In the genomic region with DNA sequence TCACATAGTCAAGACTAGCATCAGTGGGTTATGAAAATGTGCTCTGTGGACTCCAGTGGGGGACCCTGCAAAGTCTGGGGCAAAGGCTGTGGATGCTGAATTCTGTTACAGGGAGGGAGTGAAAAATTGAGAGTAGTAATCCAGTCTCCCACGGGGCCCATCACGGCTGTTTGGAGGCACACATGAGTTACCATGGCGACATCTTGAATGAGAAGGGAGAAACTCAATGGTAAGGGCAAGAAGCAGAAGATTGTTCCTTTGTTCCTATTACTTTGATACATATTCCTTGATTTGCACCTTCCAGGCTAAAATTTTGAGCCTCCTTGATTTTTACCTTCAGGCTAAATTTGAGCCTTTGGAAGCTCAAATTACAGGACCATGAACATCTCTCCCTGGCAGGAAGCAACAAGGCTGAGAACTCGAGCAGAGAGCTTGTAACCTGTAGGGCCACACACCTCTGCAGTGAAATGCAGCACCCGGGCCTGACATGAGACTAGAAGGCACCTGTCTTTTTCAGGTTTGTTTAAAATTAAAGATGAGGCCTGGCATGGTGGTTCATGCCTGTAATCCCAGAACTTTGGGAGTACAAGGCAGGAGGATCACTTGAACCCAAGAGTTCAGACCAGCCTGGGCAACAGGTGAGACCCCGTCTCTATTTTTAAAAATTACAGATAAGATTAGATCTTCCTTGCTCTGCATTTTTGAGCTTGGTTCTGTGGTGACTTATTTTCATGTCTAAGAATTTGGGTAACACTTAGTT, we compare ENCODE assay signal across 1 cellular context.
TF ChIP-seq lines count a peak whose summit lies in the region.

No MANE protein-coding gene starts in this region.

TF ChIP-seq in H1, 55 proteins besides CTCF, POLR2A, EP300 and RAD21 (continued from another document):
- TF ChIP-seq CTBP2 (IDR thresholded peaks at IDR 0.05; ENCODE audit: borderline replicate concordance, insufficient read depth, insufficient read length, low read length): no peak
- TF ChIP-seq, protein P1, sequence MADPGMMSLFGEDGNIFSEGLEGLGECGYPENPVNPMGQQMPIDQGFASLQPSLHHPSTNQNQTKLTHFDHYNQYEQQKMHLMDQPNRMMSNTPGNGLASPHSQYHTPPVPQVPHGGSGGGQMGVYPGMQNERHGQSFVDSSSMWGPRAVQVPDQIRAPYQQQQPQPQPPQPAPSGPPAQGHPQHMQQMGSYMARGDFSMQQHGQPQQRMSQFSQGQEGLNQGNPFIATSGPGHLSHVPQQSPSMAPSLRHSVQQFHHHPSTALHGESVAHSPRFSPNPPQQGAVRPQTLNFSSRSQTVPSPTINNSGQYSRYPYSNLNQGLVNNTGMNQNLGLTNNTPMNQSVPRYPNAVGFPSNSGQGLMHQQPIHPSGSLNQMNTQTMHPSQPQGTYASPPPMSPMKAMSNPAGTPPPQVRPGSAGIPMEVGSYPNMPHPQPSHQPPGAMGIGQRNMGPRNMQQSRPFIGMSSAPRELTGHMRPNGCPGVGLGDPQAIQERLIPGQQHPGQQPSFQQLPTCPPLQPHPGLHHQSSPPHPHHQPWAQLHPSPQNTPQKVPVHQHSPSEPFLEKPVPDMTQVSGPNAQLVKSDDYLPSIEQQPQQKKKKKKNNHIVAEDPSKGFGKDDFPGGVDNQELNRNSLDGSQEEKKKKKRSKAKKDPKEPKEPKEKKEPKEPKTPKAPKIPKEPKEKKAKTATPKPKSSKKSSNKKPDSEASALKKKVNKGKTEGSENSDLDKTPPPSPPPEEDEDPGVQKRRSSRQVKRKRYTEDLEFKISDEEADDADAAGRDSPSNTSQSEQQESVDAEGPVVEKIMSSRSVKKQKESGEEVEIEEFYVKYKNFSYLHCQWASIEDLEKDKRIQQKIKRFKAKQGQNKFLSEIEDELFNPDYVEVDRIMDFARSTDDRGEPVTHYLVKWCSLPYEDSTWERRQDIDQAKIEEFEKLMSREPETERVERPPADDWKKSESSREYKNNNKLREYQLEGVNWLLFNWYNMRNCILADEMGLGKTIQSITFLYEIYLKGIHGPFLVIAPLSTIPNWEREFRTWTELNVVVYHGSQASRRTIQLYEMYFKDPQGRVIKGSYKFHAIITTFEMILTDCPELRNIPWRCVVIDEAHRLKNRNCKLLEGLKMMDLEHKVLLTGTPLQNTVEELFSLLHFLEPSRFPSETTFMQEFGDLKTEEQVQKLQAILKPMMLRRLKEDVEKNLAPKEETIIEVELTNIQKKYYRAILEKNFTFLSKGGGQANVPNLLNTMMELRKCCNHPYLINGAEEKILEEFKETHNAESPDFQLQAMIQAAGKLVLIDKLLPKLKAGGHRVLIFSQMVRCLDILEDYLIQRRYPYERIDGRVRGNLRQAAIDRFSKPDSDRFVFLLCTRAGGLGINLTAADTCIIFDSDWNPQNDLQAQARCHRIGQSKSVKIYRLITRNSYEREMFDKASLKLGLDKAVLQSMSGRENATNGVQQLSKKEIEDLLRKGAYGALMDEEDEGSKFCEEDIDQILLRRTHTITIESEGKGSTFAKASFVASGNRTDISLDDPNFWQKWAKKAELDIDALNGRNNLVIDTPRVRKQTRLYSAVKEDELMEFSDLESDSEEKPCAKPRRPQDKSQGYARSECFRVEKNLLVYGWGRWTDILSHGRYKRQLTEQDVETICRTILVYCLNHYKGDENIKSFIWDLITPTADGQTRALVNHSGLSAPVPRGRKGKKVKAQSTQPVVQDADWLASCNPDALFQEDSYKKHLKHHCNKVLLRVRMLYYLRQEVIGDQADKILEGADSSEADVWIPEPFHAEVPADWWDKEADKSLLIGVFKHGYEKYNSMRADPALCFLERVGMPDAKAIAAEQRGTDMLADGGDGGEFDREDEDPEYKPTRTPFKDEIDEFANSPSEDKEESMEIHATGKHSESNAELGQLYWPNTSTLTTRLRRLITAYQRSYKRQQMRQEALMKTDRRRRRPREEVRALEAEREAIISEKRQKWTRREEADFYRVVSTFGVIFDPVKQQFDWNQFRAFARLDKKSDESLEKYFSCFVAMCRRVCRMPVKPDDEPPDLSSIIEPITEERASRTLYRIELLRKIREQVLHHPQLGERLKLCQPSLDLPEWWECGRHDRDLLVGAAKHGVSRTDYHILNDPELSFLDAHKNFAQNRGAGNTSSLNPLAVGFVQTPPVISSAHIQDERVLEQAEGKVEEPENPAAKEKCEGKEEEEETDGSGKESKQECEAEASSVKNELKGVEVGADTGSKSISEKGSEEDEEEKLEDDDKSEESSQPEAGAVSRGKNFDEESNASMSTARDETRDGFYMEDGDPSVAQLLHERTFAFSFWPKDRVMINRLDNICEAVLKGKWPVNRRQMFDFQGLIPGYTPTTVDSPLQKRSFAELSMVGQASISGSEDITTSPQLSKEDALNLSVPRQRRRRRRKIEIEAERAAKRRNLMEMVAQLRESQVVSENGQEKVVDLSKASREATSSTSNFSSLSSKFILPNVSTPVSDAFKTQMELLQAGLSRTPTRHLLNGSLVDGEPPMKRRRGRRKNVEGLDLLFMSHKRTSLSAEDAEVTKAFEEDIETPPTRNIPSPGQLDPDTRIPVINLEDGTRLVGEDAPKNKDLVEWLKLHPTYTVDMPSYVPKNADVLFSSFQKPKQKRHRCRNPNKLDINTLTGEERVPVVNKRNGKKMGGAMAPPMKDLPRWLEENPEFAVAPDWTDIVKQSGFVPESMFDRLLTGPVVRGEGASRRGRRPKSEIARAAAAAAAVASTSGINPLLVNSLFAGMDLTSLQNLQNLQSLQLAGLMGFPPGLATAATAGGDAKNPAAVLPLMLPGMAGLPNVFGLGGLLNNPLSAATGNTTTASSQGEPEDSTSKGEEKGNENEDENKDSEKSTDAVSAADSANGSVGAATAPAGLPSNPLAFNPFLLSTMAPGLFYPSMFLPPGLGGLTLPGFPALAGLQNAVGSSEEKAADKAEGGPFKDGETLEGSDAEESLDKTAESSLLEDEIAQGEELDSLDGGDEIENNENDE (IDR thresholded peaks at IDR 0.05; ENCODE audit: insufficient replicate concordance, low read length): no peak
- TF ChIP-seq CHD2 (IDR thresholded peaks at IDR 0.05; ENCODE audit: low read length): no peak
- TF ChIP-seq SIRT6 (IDR thresholded peaks at IDR 0.05; ENCODE audit: low read length): no peak
- no peak for TF ChIP-seq HDAC6 (IDR thresholded peaks at IDR 0.05; ENCODE audit: low read depth, low read length)
- no peak for TF ChIP-seq KDM1A (IDR thresholded peaks at IDR 0.05; ENCODE audit: borderline replicate concordance, low read length)
- no peak for TF ChIP-seq TEAD4 (IDR thresholded peaks at IDR 0.05; ENCODE audit: low read depth, low read length)
- TF ChIP-seq, protein P2, sequence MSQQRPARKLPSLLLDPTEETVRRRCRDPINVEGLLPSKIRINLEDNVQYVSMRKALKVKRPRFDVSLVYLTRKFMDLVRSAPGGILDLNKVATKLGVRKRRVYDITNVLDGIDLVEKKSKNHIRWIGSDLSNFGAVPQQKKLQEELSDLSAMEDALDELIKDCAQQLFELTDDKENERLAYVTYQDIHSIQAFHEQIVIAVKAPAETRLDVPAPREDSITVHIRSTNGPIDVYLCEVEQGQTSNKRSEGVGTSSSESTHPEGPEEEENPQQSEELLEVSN (IDR thresholded peaks at IDR 0.05): no peak
- TF ChIP-seq SAP30 (IDR thresholded peaks at IDR 0.05; ENCODE audit: insufficient read depth, insufficient replicate concordance, low read length): no peak
- no peak for TF ChIP-seq SIN3A (conservative IDR thresholded peaks at IDR 0.05 in 1 of 2, IDR thresholded peaks at IDR 0.05 in 1 of 2; ENCODE audit: low read depth in 1 of 2, low read length in 2 of 2)
